ENCODE assay signal across 14 cellular contexts in the genomic region with DNA sequence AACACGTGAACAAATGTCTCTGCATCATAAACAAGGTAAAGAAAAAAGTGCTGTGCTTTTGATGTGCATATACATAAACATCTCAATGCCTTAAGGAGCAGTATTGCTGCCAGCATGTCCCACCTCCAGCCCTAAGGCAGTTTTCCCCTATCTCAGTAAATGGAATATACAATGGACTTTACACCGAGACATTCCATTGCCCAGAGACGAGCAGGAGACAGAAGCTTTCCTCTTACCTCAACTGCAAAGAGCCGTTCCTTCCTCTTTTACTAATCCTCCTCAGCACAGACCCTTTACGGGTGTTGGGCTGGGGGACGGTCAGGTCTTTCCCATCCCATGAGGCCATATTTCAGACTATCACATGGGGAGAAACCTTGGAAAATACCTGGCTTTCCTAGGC. TPM values are rescaled to one million over a fixed set of nuclear protein-coding genes. Genes with fewer than 3 reads are reported as not detected.
"Had no signal": no experiment of that assay in that cellular context is flagged by ENCODE, and none has a peak within 500 bp of the region (broad histone marks: within the 10 kb centered on the region; RNA-seq: fewer than 3 reads in every experiment).

No MANE protein-coding gene starts in this region.

RNA-seq across cellular contexts. Expression of a gene that starts 11.1 kb away (rescaled TPM):
- total RNA-seq: stomach, subcutaneous adipose tissue, suprapubic skin, temporal lobe, thoracic aorta, thyroid gland, tibial nerve, transverse colon, upper lobe of left lung, upper lobe of right lung, ureter, urinary bladder, uterus, vagina had no signal
- polyA plus RNA-seq: urinary bladder had no signal

RNA-seq across cellular contexts. Expression of a gene that starts 14.0 kb away (rescaled TPM):
- total RNA-seq: subcutaneous adipose tissue, suprapubic skin, temporal lobe, thoracic aorta, thyroid gland, tibial nerve, upper lobe of right lung, ureter, vagina had no signal
- polyA plus RNA-seq: urinary bladder had no signal

RNA-seq across cellular contexts. Expression of a gene that starts 43.2 kb away (rescaled TPM):
- total RNA-seq: stomach, subcutaneous adipose tissue, suprapubic skin, temporal lobe, thoracic aorta, thyroid gland, tibial nerve, transverse colon, ureter, urinary bladder, uterus, vagina had no signal
- polyA plus RNA-seq: stomach, urinary bladder had no signal
